ENCODE assay signal across 10 cellular contexts in the genomic region with DNA sequence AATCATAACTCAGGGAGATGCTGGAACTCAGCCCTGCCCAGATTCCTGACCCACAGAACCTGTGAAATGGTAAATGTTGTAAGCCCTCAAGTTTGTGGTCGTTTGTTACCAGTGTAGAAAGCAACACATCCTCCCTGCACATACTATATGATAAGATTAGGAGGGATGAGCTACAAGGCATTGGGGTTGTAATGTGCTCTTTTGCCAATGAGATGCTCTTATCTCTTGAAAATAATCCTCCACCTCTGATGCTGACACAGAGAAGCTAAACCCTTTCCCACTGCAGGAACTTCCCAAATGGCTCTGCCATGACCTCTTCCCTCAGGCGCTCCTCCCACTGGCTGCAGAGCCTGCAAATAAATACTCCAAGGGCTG. TPM values are rescaled to one million over a fixed set of nuclear protein-coding genes. Genes with fewer than 3 reads are reported as not detected.
A peak's percentile ranks its signal among the peaks of the same experiment; 100 is the strongest.
DNase-seq lines count a peak whose midpoint lies in the region; ATAC-seq and TF ChIP-seq lines count a peak whose summit lies in the region.
"Had no signal": no experiment of that assay in that cellular context is flagged by ENCODE, and none has a peak within 500 bp of the region (broad histone marks: within the 10 kb centered on the region; RNA-seq: fewer than 3 reads in every experiment).

No MANE protein-coding gene starts in this region.

- no peak for DNase-seq in activated CD8-positive, alpha-beta memory T cell treated with anti-CD3 and anti-CD28 coated beads, Interleukin-2, amount 10 ng/mL, durations not matched to agents 7 days and 5 days
- DNase-seq in activated CD8-positive, alpha-beta memory T cell treated with anti-CD3 and anti-CD28 coated beads for 24 hours, result no peak
- DNase-seq in lower lobe of right lung, result no peak
- DNase-seq: ACHN, NCI-H446 treated with DMSO at 0.1 percent for 48 hours had no signal

- H3K36me3 Mint-ChIP-seq in activated CD8-positive, alpha-beta memory T cell treated with anti-CD3 and anti-CD28 coated beads, Interleukin-2, amount 10 ng/mL, durations not matched to agents 7 days and 5 days, result peaks cover 57% of the 10 kb centered on the region
- peaks cover 31% of the 10 kb centered on the region for H3K36me3 Mint-ChIP-seq in activated naive CD8-positive, alpha-beta T cell

- H3K27ac ChIP-seq in lower lobe of right lung, result peak overlapping the region; percentile 71
- peak overlapping the region; percentile 75 for H3K27ac ChIP-seq in subcutaneous abdominal adipose tissue (ENCODE audit: low read depth, low read length)

- peaks cover 3% of the 10 kb centered on the region for H3K9me3 Mint-ChIP-seq in activated CD8-positive, alpha-beta memory T cell treated with anti-CD3 and anti-CD28 coated beads, Interleukin-2, amount 10 ng/mL, durations not matched to agents 7 days and 5 days (ENCODE audit: low read depth)
- H3K9me3 Mint-ChIP-seq in activated naive CD8-positive, alpha-beta T cell (ENCODE audit: low read depth), result peaks cover 3% of the 10 kb centered on the region

- no peaks in the 10 kb centered on the region for H3K27me3 Mint-ChIP-seq in activated CD8-positive, alpha-beta memory T cell treated with anti-CD3 and anti-CD28 coated beads, Interleukin-2, amount 10 ng/mL, durations not matched to agents 7 days and 5 days
- H3K27me3 Mint-ChIP-seq in activated naive CD8-positive, alpha-beta T cell, result no peaks in the 10 kb centered on the region

- peak overlapping the region in 1 of 5 donors; percentile 1 for H3K9ac ChIP-seq in subcutaneous abdominal adipose tissue (ENCODE audit: low read length in 5 of 5)

- CTCF ChIA-PET in activated CD8-positive, alpha-beta memory T cell treated with anti-CD3 and anti-CD28 coated beads, Interleukin-2, amount 10 ng/mL, durations not matched to agents 7 days and 5 days (lab: Charles Lee), result interaction anchor here (0.8 to 3.3 kb wide), 20 partner anchors 14 to 233 kb away, joined by 3 to 19 read pairs (median 5); a partner anchor contains a TSS

- intact Hi-C loops in lower lobe of right lung (cut with DNase I), result no loop called here

- H3K9me3 ChIP-seq in lower lobe of right lung, result no peaks in the 10 kb centered on the region
- H3K9me3 ChIP-seq in subcutaneous abdominal adipose tissue (ENCODE audit: control insufficient read depth in 5 of 5, low read length in 5 of 5), result peaks cover 0 to 6% (median 0%) of the 10 kb centered on the region in 5 donors

- H3K4me3 Mint-ChIP-seq in activated CD8-positive, alpha-beta memory T cell treated with anti-CD3 and anti-CD28 coated beads, Interleukin-2, amount 10 ng/mL, durations not matched to agents 7 days and 5 days, result peak overlapping the region; percentile 48
- peak overlapping the region; percentile 64 for H3K4me3 Mint-ChIP-seq in activated naive CD8-positive, alpha-beta T cell

- H3K4me1 Mint-ChIP-seq in activated CD8-positive, alpha-beta memory T cell treated with anti-CD3 and anti-CD28 coated beads, Interleukin-2, amount 10 ng/mL, durations not matched to agents 7 days and 5 days, result peaks cover 75% of the 10 kb centered on the region
- H3K4me1 Mint-ChIP-seq in activated naive CD8-positive, alpha-beta T cell (ENCODE audit: low read depth), result peaks cover 87% of the 10 kb centered on the region

- H3K36me3 ChIP-seq in lower lobe of right lung (peaks cover 35% of the 10 kb centered on the region), subcutaneous abdominal adipose tissue (ENCODE audit: control insufficient read depth in 5 of 5, insufficient read depth in 5 of 5, low read length in 5 of 5) (peaks cover 0 to 17% (median 6%) of the 10 kb centered on the region in 5 donors)

- no peak overlapping the region for H3K4me3 ChIP-seq in lower lobe of right lung
- peak overlapping the region in 1 of 5 donors; percentile 8 for H3K4me3 ChIP-seq in subcutaneous abdominal adipose tissue (ENCODE audit: low read depth in 1 of 5, low read length in 5 of 5)

- no peak for ATAC-seq in activated CD8-positive, alpha-beta memory T cell treated with anti-CD3 and anti-CD28 coated beads, Interleukin-2, amount 10 ng/mL, durations not matched to agents 7 days and 5 days
- ATAC-seq in lower lobe of right lung (no peak), GM21737 (IDR thresholded peaks at IDR 0.05; ENCODE audit: unreplicated experiment) (no peak), HG02981 (IDR thresholded peaks at IDR 0.05; ENCODE audit: unreplicated experiment) (no peak), GM18867 (IDR thresholded peaks at IDR 0.05; ENCODE audit: unreplicated experiment) (no peak)

- no peaks in the 10 kb centered on the region for H3K27me3 ChIP-seq in lower lobe of right lung (ENCODE audit: low read depth)
- no peaks in the 10 kb centered on the region for H3K27me3 ChIP-seq in subcutaneous abdominal adipose tissue (ENCODE audit: control insufficient read depth in 5 of 5, insufficient read depth in 4 of 5, low read length in 5 of 5)

- H3K27ac Mint-ChIP-seq in activated CD8-positive, alpha-beta memory T cell treated with anti-CD3 and anti-CD28 coated beads, Interleukin-2, amount 10 ng/mL, durations not matched to agents 7 days and 5 days, result peak overlapping the region; percentile 86
- H3K27ac Mint-ChIP-seq in activated naive CD8-positive, alpha-beta T cell, result peak overlapping the region; percentile 94

- peaks cover 93% of the 10 kb centered on the region for H3K4me1 ChIP-seq in lower lobe of right lung
- H3K4me1 ChIP-seq in subcutaneous abdominal adipose tissue (ENCODE audit: control insufficient read depth in 5 of 5, insufficient read depth in 5 of 5, low read length in 5 of 5), result peaks cover 2 to 73% (median 29%) of the 10 kb centered on the region in 5 donors

- TF ChIP-seq CTCF in lower lobe of right lung (IDR thresholded peaks at IDR 0.05), result no peak

RNA-seq across cellular contexts. Expression of a gene that starts 23.5 kb away (rescaled TPM):
- total RNA-seq in activated CD8-positive, alpha-beta memory T cell treated with anti-CD3 and anti-CD28 coated beads, Interleukin-2, amount 10 ng/mL, durations not matched to agents 7 days and 5 days, result 10 to 100 TPM; 27.6 to 32.5 TPM
- total RNA-seq in lower lobe of right lung, result 73.1 TPM
